ENCODE assay signal across 19 cellular contexts in genomic region chr6:12164508-12164770, GRCh38.
"Had no signal": no experiment of that assay in that cellular context is flagged by ENCODE, and none has a peak within 500 bp of the region (broad histone marks: within the 10 kb centered on the region; RNA-seq: fewer than 3 reads in every experiment).

No MANE protein-coding gene starts in this region.

- H3K4me2 ChIP-seq: neural progenitor cell had no signal

- H3K4me1 ChIP-seq: left ventricle myocardium inferior, neural progenitor cell, right lobe of liver, stomach had no signal

- H3K4me3 ChIP-seq: left ventricle myocardium inferior, neural progenitor cell, right lobe of liver, stomach, suprapubic skin, tibial nerve had no signal

- H3K9me3 ChIP-seq: left ventricle myocardium inferior, right lobe of liver, stomach, suprapubic skin, tibial nerve had no signal

- DNase-seq: activated CD4-positive, alpha-beta memory T cell treated with anti-CD3 and anti-CD28 coated beads for 36 hours; activated CD4-positive, alpha-beta T cell treated with anti-CD3 and anti-CD28 coated beads for 48 hours; activated effector memory CD4-positive, alpha-beta T cell treated with Interleukin-2 at 50 U/mL for 16 hours; activated naive CD4-positive, alpha-beta T cell treated with anti-CD3 and anti-CD28 coated beads for 36 hours; activated T-cell treated with anti-CD3 and anti-CD28 coated beads, Interleukin-2, amount 50 U/mL, for 72 hours; aorta; central memory CD4-positive, alpha-beta T cell; effector memory CD4-positive, alpha-beta T cell; immature natural killer cell; left ventricle myocardium inferior; naive thymus-derived CD8-positive, alpha-beta T cell; posterior cingulate gyrus; right lobe of liver; small intestine; stimulated activated CD4-positive, alpha-beta T cell treated with anti-CD3 and anti-CD28 coated beads, Interleukin-2, amount 100 ng/mL, for 24 hours; stomach had no signal

- H3K9ac ChIP-seq: neural progenitor cell had no signal

- H2AFZ ChIP-seq: neural progenitor cell had no signal

- H3K27me3 ChIP-seq: neural progenitor cell, right lobe of liver, stomach, suprapubic skin, tibial nerve had no signal

- H3K27ac ChIP-seq: left ventricle myocardium inferior, right lobe of liver, stomach, suprapubic skin, tibial nerve had no signal
